1 cellular context compared by ENCODE assay signal in the genomic region with DNA sequence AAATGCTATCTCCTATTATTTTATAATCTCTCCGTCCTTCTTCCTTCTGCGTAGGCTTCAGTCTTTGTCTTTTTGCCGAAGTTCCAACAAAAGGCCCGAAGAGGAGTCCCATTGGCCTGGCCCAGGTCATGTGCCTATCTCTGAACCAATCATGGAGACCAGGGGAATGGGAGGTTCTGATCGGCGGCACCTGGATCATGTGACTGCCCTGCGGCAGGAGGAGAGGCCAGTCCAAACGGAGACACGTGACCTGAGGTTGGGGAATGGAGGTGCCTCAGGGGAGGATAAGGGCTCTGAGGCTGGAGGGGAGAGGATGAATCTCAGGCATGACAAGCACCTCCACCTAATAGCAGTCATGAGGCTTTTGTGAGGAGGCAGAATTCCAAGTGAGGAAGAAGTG.
TF ChIP-seq lines count a peak whose summit lies in the region.

No MANE protein-coding gene starts in this region.

TF ChIP-seq in H1, 55 proteins besides CTCF, POLR2A, EP300 and RAD21:
- TF ChIP-seq GTF2F1 (IDR thresholded peaks at IDR 0.05; ENCODE audit: borderline replicate concordance, low read depth, low read length) (no peak), SP1 (IDR thresholded peaks at IDR 0.05; ENCODE audit: low read depth, low read length) (no peak), KDM1A (IDR thresholded peaks at IDR 0.05; ENCODE audit: borderline replicate concordance, low read length) (no peak), RXRA (IDR thresholded peaks at IDR 0.05; ENCODE audit: insufficient read depth, low read depth, low read length) (no peak), SP2 (IDR thresholded peaks at IDR 0.05; ENCODE audit: low read length) (no peak), EGR1 (IDR thresholded peaks at IDR 0.05; ENCODE audit: borderline replicate concordance, low read depth, low read length) (no peak), EZH2 (IDR thresholded peaks at IDR 0.05; ENCODE audit: low read depth, low read length, severe bottlenecking) (no peak), BCL11A (IDR thresholded peaks at IDR 0.05; ENCODE audit: low read depth in 2 of 2, low read length in 2 of 2) (no peak), TCF12 (IDR thresholded peaks at IDR 0.05; ENCODE audit: low read depth, low read length) (no peak), POU5F1 (IDR thresholded peaks at IDR 0.05; ENCODE audit: low read depth, low read length) (no peak), PHF8 (conservative IDR thresholded peaks at IDR 0.05; ENCODE audit: low read depth, low read length) (no peak), RNF2 (IDR thresholded peaks at IDR 0.05; ENCODE audit: borderline replicate concordance, low read depth, low read length, missing control alignments, poor library complexity, severe bottlenecking) (no peak), CREB1 (IDR thresholded peaks at IDR 0.05) (no peak), SRF (IDR thresholded peaks at IDR 0.05; ENCODE audit: low read depth, low read length) (no peak), TAF1 (IDR thresholded peaks at IDR 0.05; ENCODE audit: low read depth, low read length) (0 out of 2 replicates have a peak, but pooled peaks have one; percentile 23), TEAD4 (IDR thresholded peaks at IDR 0.05; ENCODE audit: low read depth, low read length) (no peak), KDM4A (IDR thresholded peaks at IDR 0.05; ENCODE audit: low read depth, low read length, severe bottlenecking) (no peak), HDAC2 (IDR thresholded peaks at IDR 0.05; ENCODE audit: borderline replicate concordance in 1 of 2, low read depth in 2 of 2, low read length in 2 of 2) (no peak), JUND (IDR thresholded peaks at IDR 0.05; ENCODE audit: low read length) (no peak), FOSL1 (IDR thresholded peaks at IDR 0.05; ENCODE audit: insufficient read depth, low read depth, low read length) (no peak)
- TF ChIP-seq, protein P1, sequence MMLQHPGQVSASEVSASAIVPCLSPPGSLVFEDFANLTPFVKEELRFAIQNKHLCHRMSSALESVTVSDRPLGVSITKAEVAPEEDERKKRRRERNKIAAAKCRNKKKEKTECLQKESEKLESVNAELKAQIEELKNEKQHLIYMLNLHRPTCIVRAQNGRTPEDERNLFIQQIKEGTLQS (IDR thresholded peaks at IDR 0.05; ENCODE audit: insufficient read depth, low read depth, low read length) = 0 out of 2 replicates have a peak, but pooled peaks have one; percentile 25
- TF ChIP-seq, protein P2, sequence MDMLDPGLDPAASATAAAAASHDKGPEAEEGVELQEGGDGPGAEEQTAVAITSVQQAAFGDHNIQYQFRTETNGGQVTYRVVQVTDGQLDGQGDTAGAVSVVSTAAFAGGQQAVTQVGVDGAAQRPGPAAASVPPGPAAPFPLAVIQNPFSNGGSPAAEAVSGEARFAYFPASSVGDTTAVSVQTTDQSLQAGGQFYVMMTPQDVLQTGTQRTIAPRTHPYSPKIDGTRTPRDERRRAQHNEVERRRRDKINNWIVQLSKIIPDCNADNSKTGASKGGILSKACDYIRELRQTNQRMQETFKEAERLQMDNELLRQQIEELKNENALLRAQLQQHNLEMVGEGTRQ (IDR thresholded peaks at IDR 0.05; ENCODE audit: low read length) = peak; percentile 82
- TF ChIP-seq, protein P3, sequence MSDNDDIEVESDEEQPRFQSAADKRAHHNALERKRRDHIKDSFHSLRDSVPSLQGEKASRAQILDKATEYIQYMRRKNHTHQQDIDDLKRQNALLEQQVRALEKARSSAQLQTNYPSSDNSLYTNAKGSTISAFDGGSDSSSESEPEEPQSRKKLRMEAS (IDR thresholded peaks at IDR 0.05) = peak; percentile 56; the same call in 1 of the 2 replicates
- TF ChIP-seq, protein P4, sequence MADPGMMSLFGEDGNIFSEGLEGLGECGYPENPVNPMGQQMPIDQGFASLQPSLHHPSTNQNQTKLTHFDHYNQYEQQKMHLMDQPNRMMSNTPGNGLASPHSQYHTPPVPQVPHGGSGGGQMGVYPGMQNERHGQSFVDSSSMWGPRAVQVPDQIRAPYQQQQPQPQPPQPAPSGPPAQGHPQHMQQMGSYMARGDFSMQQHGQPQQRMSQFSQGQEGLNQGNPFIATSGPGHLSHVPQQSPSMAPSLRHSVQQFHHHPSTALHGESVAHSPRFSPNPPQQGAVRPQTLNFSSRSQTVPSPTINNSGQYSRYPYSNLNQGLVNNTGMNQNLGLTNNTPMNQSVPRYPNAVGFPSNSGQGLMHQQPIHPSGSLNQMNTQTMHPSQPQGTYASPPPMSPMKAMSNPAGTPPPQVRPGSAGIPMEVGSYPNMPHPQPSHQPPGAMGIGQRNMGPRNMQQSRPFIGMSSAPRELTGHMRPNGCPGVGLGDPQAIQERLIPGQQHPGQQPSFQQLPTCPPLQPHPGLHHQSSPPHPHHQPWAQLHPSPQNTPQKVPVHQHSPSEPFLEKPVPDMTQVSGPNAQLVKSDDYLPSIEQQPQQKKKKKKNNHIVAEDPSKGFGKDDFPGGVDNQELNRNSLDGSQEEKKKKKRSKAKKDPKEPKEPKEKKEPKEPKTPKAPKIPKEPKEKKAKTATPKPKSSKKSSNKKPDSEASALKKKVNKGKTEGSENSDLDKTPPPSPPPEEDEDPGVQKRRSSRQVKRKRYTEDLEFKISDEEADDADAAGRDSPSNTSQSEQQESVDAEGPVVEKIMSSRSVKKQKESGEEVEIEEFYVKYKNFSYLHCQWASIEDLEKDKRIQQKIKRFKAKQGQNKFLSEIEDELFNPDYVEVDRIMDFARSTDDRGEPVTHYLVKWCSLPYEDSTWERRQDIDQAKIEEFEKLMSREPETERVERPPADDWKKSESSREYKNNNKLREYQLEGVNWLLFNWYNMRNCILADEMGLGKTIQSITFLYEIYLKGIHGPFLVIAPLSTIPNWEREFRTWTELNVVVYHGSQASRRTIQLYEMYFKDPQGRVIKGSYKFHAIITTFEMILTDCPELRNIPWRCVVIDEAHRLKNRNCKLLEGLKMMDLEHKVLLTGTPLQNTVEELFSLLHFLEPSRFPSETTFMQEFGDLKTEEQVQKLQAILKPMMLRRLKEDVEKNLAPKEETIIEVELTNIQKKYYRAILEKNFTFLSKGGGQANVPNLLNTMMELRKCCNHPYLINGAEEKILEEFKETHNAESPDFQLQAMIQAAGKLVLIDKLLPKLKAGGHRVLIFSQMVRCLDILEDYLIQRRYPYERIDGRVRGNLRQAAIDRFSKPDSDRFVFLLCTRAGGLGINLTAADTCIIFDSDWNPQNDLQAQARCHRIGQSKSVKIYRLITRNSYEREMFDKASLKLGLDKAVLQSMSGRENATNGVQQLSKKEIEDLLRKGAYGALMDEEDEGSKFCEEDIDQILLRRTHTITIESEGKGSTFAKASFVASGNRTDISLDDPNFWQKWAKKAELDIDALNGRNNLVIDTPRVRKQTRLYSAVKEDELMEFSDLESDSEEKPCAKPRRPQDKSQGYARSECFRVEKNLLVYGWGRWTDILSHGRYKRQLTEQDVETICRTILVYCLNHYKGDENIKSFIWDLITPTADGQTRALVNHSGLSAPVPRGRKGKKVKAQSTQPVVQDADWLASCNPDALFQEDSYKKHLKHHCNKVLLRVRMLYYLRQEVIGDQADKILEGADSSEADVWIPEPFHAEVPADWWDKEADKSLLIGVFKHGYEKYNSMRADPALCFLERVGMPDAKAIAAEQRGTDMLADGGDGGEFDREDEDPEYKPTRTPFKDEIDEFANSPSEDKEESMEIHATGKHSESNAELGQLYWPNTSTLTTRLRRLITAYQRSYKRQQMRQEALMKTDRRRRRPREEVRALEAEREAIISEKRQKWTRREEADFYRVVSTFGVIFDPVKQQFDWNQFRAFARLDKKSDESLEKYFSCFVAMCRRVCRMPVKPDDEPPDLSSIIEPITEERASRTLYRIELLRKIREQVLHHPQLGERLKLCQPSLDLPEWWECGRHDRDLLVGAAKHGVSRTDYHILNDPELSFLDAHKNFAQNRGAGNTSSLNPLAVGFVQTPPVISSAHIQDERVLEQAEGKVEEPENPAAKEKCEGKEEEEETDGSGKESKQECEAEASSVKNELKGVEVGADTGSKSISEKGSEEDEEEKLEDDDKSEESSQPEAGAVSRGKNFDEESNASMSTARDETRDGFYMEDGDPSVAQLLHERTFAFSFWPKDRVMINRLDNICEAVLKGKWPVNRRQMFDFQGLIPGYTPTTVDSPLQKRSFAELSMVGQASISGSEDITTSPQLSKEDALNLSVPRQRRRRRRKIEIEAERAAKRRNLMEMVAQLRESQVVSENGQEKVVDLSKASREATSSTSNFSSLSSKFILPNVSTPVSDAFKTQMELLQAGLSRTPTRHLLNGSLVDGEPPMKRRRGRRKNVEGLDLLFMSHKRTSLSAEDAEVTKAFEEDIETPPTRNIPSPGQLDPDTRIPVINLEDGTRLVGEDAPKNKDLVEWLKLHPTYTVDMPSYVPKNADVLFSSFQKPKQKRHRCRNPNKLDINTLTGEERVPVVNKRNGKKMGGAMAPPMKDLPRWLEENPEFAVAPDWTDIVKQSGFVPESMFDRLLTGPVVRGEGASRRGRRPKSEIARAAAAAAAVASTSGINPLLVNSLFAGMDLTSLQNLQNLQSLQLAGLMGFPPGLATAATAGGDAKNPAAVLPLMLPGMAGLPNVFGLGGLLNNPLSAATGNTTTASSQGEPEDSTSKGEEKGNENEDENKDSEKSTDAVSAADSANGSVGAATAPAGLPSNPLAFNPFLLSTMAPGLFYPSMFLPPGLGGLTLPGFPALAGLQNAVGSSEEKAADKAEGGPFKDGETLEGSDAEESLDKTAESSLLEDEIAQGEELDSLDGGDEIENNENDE (IDR thresholded peaks at IDR 0.05; ENCODE audit: insufficient replicate concordance, low read length) = no peak
- TF ChIP-seq, protein P5, sequence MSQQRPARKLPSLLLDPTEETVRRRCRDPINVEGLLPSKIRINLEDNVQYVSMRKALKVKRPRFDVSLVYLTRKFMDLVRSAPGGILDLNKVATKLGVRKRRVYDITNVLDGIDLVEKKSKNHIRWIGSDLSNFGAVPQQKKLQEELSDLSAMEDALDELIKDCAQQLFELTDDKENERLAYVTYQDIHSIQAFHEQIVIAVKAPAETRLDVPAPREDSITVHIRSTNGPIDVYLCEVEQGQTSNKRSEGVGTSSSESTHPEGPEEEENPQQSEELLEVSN (IDR thresholded peaks at IDR 0.05) = peak; percentile 66
